In the genomic region with DNA sequence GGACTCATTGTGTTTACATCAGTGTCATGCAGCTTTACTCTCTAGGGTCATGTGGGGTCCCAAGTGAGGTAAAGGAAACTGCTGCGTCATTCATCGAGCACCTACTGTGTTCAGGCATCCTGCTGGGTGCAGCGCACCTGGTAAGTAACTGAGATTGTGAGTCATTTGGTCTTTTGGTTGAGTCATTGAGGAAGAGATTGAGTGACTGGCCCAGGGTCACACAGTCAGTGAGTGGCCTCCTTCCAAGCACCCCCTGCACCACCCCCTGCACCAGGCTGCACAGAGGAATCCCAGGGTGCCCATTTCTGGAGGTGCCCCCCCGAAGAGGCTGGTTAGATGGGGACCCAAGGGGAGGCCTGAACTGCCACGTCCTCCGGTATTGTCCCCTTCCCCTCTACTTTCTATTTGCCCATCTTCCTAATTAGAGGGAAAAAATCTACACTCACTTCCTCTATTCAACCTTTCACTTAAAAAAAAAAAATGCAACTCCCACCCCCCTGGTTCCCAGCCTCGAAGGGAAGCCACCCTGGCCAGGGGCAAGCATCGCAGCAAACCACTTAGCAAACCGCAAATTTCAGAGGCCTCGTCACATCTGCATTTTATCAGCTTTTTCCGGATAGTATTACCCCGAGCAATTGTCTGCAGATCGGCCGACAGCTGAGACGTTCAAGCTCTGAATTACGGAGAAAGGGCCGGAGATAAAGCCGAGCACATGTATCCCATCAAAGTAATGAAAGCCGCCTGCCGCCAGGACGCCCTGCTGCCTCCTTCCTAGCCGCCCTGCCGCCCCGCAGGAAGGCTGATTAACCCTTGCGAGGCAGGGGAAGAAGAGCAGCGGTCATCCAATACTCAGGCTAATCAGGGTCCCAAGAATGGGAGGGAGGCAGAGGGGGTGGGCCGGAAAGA, we compare ENCODE assay signal across 8 cellular contexts.
DNase-seq lines count a peak whose midpoint lies in the region; ATAC-seq and TF ChIP-seq lines count a peak whose summit lies in the region.

No MANE protein-coding gene starts in this region.

- H3K4me1 Mint-ChIP-seq in activated naive CD8-positive, alpha-beta T cell treated with anti-CD3 and anti-CD28 coated beads, Interleukin-2, amount 10 ng/mL, durations not matched to agents 7 days and 5 days: peaks cover 5% of the 10 kb centered on the region
- peaks cover 83% of the 10 kb centered on the region for H3K4me1 Mint-ChIP-seq in neural progenitor cell

- intact Hi-C loops in spleen (cut with DNase I; ENCODE audit: low total_unique reads): no loop called here

- no peak for TF ChIP-seq CTCF in GM12875 (IDR thresholded peaks at IDR 0.05; ENCODE audit: borderline replicate concordance, insufficient read depth, low read depth, low read length)
- no peak for TF ChIP-seq CTCF in neural progenitor cell (IDR thresholded peaks at IDR 0.05)
- no peak for TF ChIP-seq CTCF in spleen (IDR thresholded peaks at IDR 0.05 in 8 of 11, conservative IDR thresholded peaks at IDR 0.05 in 3 of 11)

- no peak overlapping the region for H3K9ac ChIP-seq in neural progenitor cell

- no peak overlapping the region for H3K27ac ChIP-seq in neural progenitor cell
- peak overlapping the region in 2 of 8 donors; percentile 11 to 28 for H3K27ac ChIP-seq in spleen

- H3K4me3 ChIP-seq in GM12875 (ENCODE audit: low read depth, low read length) (peak overlapping the region; percentile 6), neural progenitor cell (peak overlapping the region; percentile 19), spleen (peak overlapping the region in 1 of 8 donors; percentile 13)

- H3K9me3 ChIP-seq in neural progenitor cell (ENCODE audit: low read depth) (no peaks in the 10 kb centered on the region), spleen (no peaks in the 10 kb centered on the region)

- H3K79me2 ChIP-seq in neural progenitor cell (ENCODE audit: low read depth): no peaks in the 10 kb centered on the region

- H3K27me3 ChIP-seq in neural progenitor cell (peaks cover 84% of the 10 kb centered on the region), spleen (replicated peaks in 1 of 7) (peaks cover 0 to 9% (median 0%) of the 10 kb centered on the region in 7 donors)

- H3K27me3 Mint-ChIP-seq in activated naive CD8-positive, alpha-beta T cell treated with anti-CD3 and anti-CD28 coated beads, Interleukin-2, amount 10 ng/mL, durations not matched to agents 7 days and 5 days: peaks cover 5% of the 10 kb centered on the region
- peaks cover 10% of the 10 kb centered on the region for H3K27me3 Mint-ChIP-seq in neural progenitor cell (ENCODE audit: insufficient read depth, low read depth)

- peaks cover 41% of the 10 kb centered on the region for H3F3A ChIP-seq in neural progenitor cell (ENCODE audit: low read depth)

- H4K20me1 ChIP-seq in neural progenitor cell (ENCODE audit: low read depth): peaks cover 38% of the 10 kb centered on the region

- H2AFZ ChIP-seq in neural progenitor cell (replicated peaks): no peak overlapping the region

- POLR2A ChIA-PET in activated naive CD8-positive, alpha-beta T cell treated with anti-CD3 and anti-CD28 coated beads, Interleukin-2, amount 10 ng/mL, durations not matched to agents 7 days and 5 days (lab: Charles Lee): no interaction called here

- H3K27ac Mint-ChIP-seq in activated naive CD8-positive, alpha-beta T cell treated with anti-CD3 and anti-CD28 coated beads, Interleukin-2, amount 10 ng/mL, durations not matched to agents 7 days and 5 days: peak overlapping the region; percentile 58
- peak overlapping the region; percentile 52 for H3K27ac Mint-ChIP-seq in neural progenitor cell

- H3K36me3 ChIP-seq in neural progenitor cell (no peaks in the 10 kb centered on the region), spleen (no peaks in the 10 kb centered on the region)

- ATAC-seq in GM21526 (IDR thresholded peaks at IDR 0.05; ENCODE audit: low FRiP score, unreplicated experiment) (peak; percentile 90), HG03571 (IDR thresholded peaks at IDR 0.05; ENCODE audit: unreplicated experiment) (peak; percentile 91)
- peak; percentile 50 for ATAC-seq in activated naive CD8-positive, alpha-beta T cell treated with anti-CD3 and anti-CD28 coated beads, Interleukin-2, amount 10 ng/mL, durations not matched to agents 7 days and 5 days (ENCODE audit: low read depth)

- no peak for TF ChIP-seq POLR2A in spleen (IDR thresholded peaks at IDR 0.05)

- DNase-seq in activated naive CD8-positive, alpha-beta T cell treated with anti-CD3 and anti-CD28 coated beads, Interleukin-2, amount 10 ng/mL, durations not matched to agents 7 days and 5 days: no peak
- DNase-seq in neural progenitor cell (ENCODE audit: low spot score) (peak; percentile 77), Ammon's horn (ENCODE audit: low spot score) (no peak), spleen (no peak), SIG-M5 treated with dmso at 0.1 percent for 504 hours (lab: John Stamatoyannopoulos, UW; ENCODE audit: unreplicated experiment) (no peak)

- H3K4me1 ChIP-seq in neural progenitor cell (peaks cover 31% of the 10 kb centered on the region), spleen (peaks cover 0 to 17% (median 7%) of the 10 kb centered on the region in 6 donors)

- 11 to 23% (median 14%) methylated on average over 20 to 27 of the region's 27 CpGs for WGBS in spleen, 5 donors

- peaks cover 3% of the 10 kb centered on the region for H3K9me3 Mint-ChIP-seq in activated naive CD8-positive, alpha-beta T cell treated with anti-CD3 and anti-CD28 coated beads, Interleukin-2, amount 10 ng/mL, durations not matched to agents 7 days and 5 days
- peaks cover 19% of the 10 kb centered on the region for H3K9me3 Mint-ChIP-seq in neural progenitor cell

- H3K4me3 Mint-ChIP-seq in activated naive CD8-positive, alpha-beta T cell treated with anti-CD3 and anti-CD28 coated beads, Interleukin-2, amount 10 ng/mL, durations not matched to agents 7 days and 5 days: peak overlapping the region; percentile 70
- peak overlapping the region; percentile 74 for H3K4me3 Mint-ChIP-seq in neural progenitor cell

- H3K36me3 Mint-ChIP-seq in activated naive CD8-positive, alpha-beta T cell treated with anti-CD3 and anti-CD28 coated beads, Interleukin-2, amount 10 ng/mL, durations not matched to agents 7 days and 5 days: peaks cover 2% of the 10 kb centered on the region
- peaks cover 22% of the 10 kb centered on the region for H3K36me3 Mint-ChIP-seq in neural progenitor cell

- peak overlapping the region; percentile 71 for H3K4me2 ChIP-seq in neural progenitor cell
